ENCODE assay signal across 8 cellular contexts in genomic region chr6:31058128-31058894, GRCh38. TPM values are rescaled to one million over a fixed set of nuclear protein-coding genes. Genes with fewer than 3 reads are reported as not detected.
DNase-seq lines count a peak whose midpoint lies in the region; ATAC-seq and TF ChIP-seq lines count a peak whose summit lies in the region.

No MANE protein-coding gene starts in this region.

- no peak for TF ChIP-seq CTCF in natural killer cell (IDR thresholded peaks at IDR 0.05)

- no peak overlapping the region for H3K4me3 ChIP-seq in SJSA1
- peak overlapping the region; percentile 18 for H3K4me3 ChIP-seq in skeletal muscle satellite cell (ENCODE audit: low read length)

- intact Hi-C loops in natural killer cell (cut with micrococcal nuclease) (no loop called here), Right ventricle myocardium inferior (cut with DNase I) (no loop called here)

- H3K27me3 Mint-ChIP-seq in natural killer cell (ENCODE audit: low read depth in 2 of 2), result peaks cover 17 to 19% of the 10 kb centered on the region in 2 donors

- no peak overlapping the region for H3K4me3 Mint-ChIP-seq in natural killer cell

- ATAC-seq in natural killer cell, result no peak
- ATAC-seq in HG03521 (IDR thresholded peaks at IDR 0.05; ENCODE audit: unreplicated experiment), result no peak
- ATAC-seq in Right ventricle myocardium inferior, result no peak

- no peaks in the 10 kb centered on the region for H3K4me1 Mint-ChIP-seq in natural killer cell

- no peaks in the 10 kb centered on the region for H3K36me3 Mint-ChIP-seq in natural killer cell

- H3K4me1 ChIP-seq in SJSA1 (replicated peaks) (peaks cover 23% of the 10 kb centered on the region), skeletal muscle satellite cell (ENCODE audit: control insufficient read depth, insufficient read depth, low read length) (peaks cover 18% of the 10 kb centered on the region)

- H3K9ac ChIP-seq in skeletal muscle satellite cell (ENCODE audit: low read depth, low read length), result no peak overlapping the region

- H3K36me3 ChIP-seq in SJSA1 (no peaks in the 10 kb centered on the region), skeletal muscle satellite cell (ENCODE audit: insufficient read depth, low read length) (no peaks in the 10 kb centered on the region)

- DNase-seq in Ammon's horn (ENCODE audit: low spot score), result peak; percentile 73
- DNase-seq in H4 (ENCODE audit: low spot score), result peak; percentile 85
- DNase-seq in SJSA1 (ENCODE audit: low read depth in 1 of 2, low spot score in 2 of 2), result peak; percentile 52 to 85
- peak; percentile 88 for DNase-seq in fibroblast of the conjunctiva (ENCODE audit: low read depth)
- DNase-seq in natural killer cell, result no peak
- DNase-seq in Right ventricle myocardium inferior (ENCODE audit: missing footprints), result no peak

- H3K9me3 ChIP-seq in SJSA1 (replicated peaks) (no peaks in the 10 kb centered on the region), skeletal muscle satellite cell (replicated peaks; ENCODE audit: low read length) (no peaks in the 10 kb centered on the region)

- no peaks in the 10 kb centered on the region for H3K9me3 Mint-ChIP-seq in natural killer cell

- H3K27ac Mint-ChIP-seq in natural killer cell, result no peak overlapping the region

- peak overlapping the region; percentile 56 for H3K4me2 ChIP-seq in skeletal muscle satellite cell (ENCODE audit: low read length)

- peak overlapping the region; percentile 42 for H3K27ac ChIP-seq in SJSA1

- no peaks in the 10 kb centered on the region; the same call in 1 of the 2 replicates for H3K27me3 ChIP-seq in SJSA1 (replicated peaks)
- H3K27me3 ChIP-seq in skeletal muscle satellite cell (ENCODE audit: control insufficient read depth, insufficient read depth, low read length), result peaks cover 23% of the 10 kb centered on the region

RNA-seq across cellular contexts. Expression of gene MUC22, which starts 48.0 kb away (rescaled TPM):
- total RNA-seq in H4 (2014; rRNA removed; shearing (Covaris generic)), result not detected in 2 replicates
- total RNA-seq in SJSA1 (2014; rRNA removed; shearing (Covaris generic)), result not detected in 2 replicates
- not detected in 2 replicates for total RNA-seq in skeletal muscle satellite cell (2012; rRNA removed)
- total RNA-seq in natural killer cell, result not detected
- 0.14 TPM for total RNA-seq in Right ventricle myocardium inferior

RNA-seq across cellular contexts. Expression of gene C6orf15, which starts 54.1 kb away (rescaled TPM):
- total RNA-seq in H4 (2014; rRNA removed; shearing (Covaris generic)), result not detected in 2 replicates
- total RNA-seq in SJSA1 (2014; rRNA removed; shearing (Covaris generic)), result not detected in 2 replicates
- total RNA-seq in skeletal muscle satellite cell (2012; rRNA removed), result not detected in 2 replicates
- total RNA-seq in natural killer cell, result not detected
- not detected for total RNA-seq in Right ventricle myocardium inferior

RNA-seq across cellular contexts. Expression of gene PSORS1C1, which starts 56.3 kb away (rescaled TPM):
- total RNA-seq in H4 (2014; rRNA removed; shearing (Covaris generic)), result 0.06 and 0.35 TPM in 2 replicates
- total RNA-seq in SJSA1 (2014; rRNA removed; shearing (Covaris generic)), result 0.39 and 0.53 TPM in 2 replicates
- total RNA-seq in skeletal muscle satellite cell (2012; rRNA removed), result 0.51 and 3.9 TPM in 2 replicates
- total RNA-seq in natural killer cell, result not detected
- total RNA-seq in Right ventricle myocardium inferior, result 1.9 TPM

Comparison
In these comparisons a context has a peak if more than half of its experiments do, and no peak if none do; other contexts are left out.
1. DNase-seq: peak in Ammon's horn (single experiment), H4 (single experiment), SJSA1 (2 of 2) and fibroblast of the conjunctiva (single experiment); none in natural killer cell (single experiment) and Right ventricle myocardium inferior (single experiment).